Comparison of ENCODE assay signal across 8 cellular contexts in genomic region chr10:96089670-96090462, GRCh38. TPM values are rescaled to one million over a fixed set of nuclear protein-coding genes. Genes with fewer than 3 reads are reported as not detected.
A peak's percentile ranks its signal among the peaks of the same experiment; 100 is the strongest.
DNase-seq lines count a peak whose midpoint lies in the region; ATAC-seq and TF ChIP-seq lines count a peak whose summit lies in the region.

No MANE protein-coding gene starts in this region.

- TSS peak; percentile 81 for BruUV-seq in PC-3 (replicated peaks; lab: Mats Ljungman, UMichigan)

- H3K36me3 Mint-ChIP-seq in natural killer cell treated with Interleukin-12 subunit alpha and Interleukin-12 subunit beta and Interleukin-15 and Interleukin-18, amount 100 ng/mL, for 72 hours, result peaks cover 24% of the 10 kb centered on the region

- H3F3A ChIP-seq in PC-3 (ENCODE audit: low read length, unreplicated experiment), result no peaks in the 10 kb centered on the region

- H3K4me3 ChIP-seq in Jurkat, Clone E6-1 (ENCODE audit: low read length), result peak overlapping the region; percentile 77
- H3K4me3 ChIP-seq in PC-3 (ENCODE audit: low read length) (peak overlapping the region; percentile 83), subcutaneous abdominal adipose tissue (ENCODE audit: low read depth in 1 of 5, low read length in 5 of 5) (peak overlapping the region; percentile 88 to 99 (median 92))

- no peaks in the 10 kb centered on the region for H3K9me2 ChIP-seq in PC-3 (replicated peaks; ENCODE audit: low read length)

- peaks cover 20% of the 10 kb centered on the region for H3K27me3 ChIP-seq in PC-3 (ENCODE audit: low read length)
- H3K27me3 ChIP-seq in subcutaneous abdominal adipose tissue (ENCODE audit: control insufficient read depth in 5 of 5, insufficient read depth in 4 of 5, low read length in 5 of 5), result peaks cover 11 to 18% (median 16%) of the 10 kb centered on the region in 5 donors

- intact Hi-C loops in PC-3 (cut with micrococcal nuclease), result loop anchor here (1.0 to 2.0 kb wide), 2 partner anchors 40 to 45 kb away; partner anchors contain the start of gene ZNF518A

- H3K4me1 Mint-ChIP-seq in natural killer cell treated with Interleukin-12 subunit alpha and Interleukin-12 subunit beta and Interleukin-15 and Interleukin-18, amount 100 ng/mL, for 72 hours (ENCODE audit: low read depth in 2 of 2), result peaks cover 4 to 10% of the 10 kb centered on the region in 2 donors

- DNase-seq in DMS53 (lab: John Stamatoyannopoulos, UW), result peak; percentile 99
- peak; percentile 90 for DNase-seq in Jurkat, Clone E6-1 (ENCODE audit: low read depth, low spot score)
- DNase-seq in PC-3, result peak; percentile 85
- peak; percentile 91 for DNase-seq in activated T-cell treated with anti-CD3 and anti-CD28 coated beads, Interleukin-2, amount 50 U/mL, for 1 hour
- DNase-seq in natural killer cell treated with Interleukin-12 subunit alpha and Interleukin-12 subunit beta and Interleukin-15 and Interleukin-18, amount 100 ng/mL, for 72 hours (ENCODE audit: low spot score), result peak; percentile 96

- no peaks in the 10 kb centered on the region for H3K79me2 ChIP-seq in PC-3 (ENCODE audit: low read length)

- ATAC-seq in GM21619 (IDR thresholded peaks at IDR 0.05; ENCODE audit: unreplicated experiment) (peak; percentile 91), PC-3 (peak; percentile 94), esophagus mucosa (peak; percentile 97)
- ATAC-seq in natural killer cell treated with Interleukin-12 subunit alpha and Interleukin-12 subunit beta and Interleukin-15 and Interleukin-18, amount 100 ng/mL, for 72 hours, result peak; percentile 95 to 97

- peak overlapping the region; percentile 98 for H3K27ac Mint-ChIP-seq in natural killer cell treated with Interleukin-12 subunit alpha and Interleukin-12 subunit beta and Interleukin-15 and Interleukin-18, amount 100 ng/mL, for 72 hours

- peaks cover 19 to 26% of the 10 kb centered on the region in 2 donors for H3K27me3 Mint-ChIP-seq in natural killer cell treated with Interleukin-12 subunit alpha and Interleukin-12 subunit beta and Interleukin-15 and Interleukin-18, amount 100 ng/mL, for 72 hours

- H2AFZ ChIP-seq in PC-3 (ENCODE audit: low read length), result peak overlapping the region; percentile 99

- H3K36me3 ChIP-seq in PC-3 (ENCODE audit: low read depth, low read length) (no peaks in the 10 kb centered on the region), subcutaneous abdominal adipose tissue (ENCODE audit: control insufficient read depth in 5 of 5, insufficient read depth in 5 of 5, low read length in 5 of 5) (peaks cover 0 to 6% (median 0%) of the 10 kb centered on the region in 5 donors)

- POLR2A ChIA-PET in PC-3 (lab: Charles Lee; ENCODE audit: unreplicated experiment), result interaction anchor here (0.7 kb wide), 1 partner anchor 40 kb away, joined by 4 read pairs; no protein-coding TSS in a partner anchor

- peaks cover 2% of the 10 kb centered on the region for H3K9me3 Mint-ChIP-seq in natural killer cell treated with Interleukin-12 subunit alpha and Interleukin-12 subunit beta and Interleukin-15 and Interleukin-18, amount 100 ng/mL, for 72 hours

- no peaks in the 10 kb centered on the region for H3K9me3 ChIP-seq in PC-3 (ENCODE audit: low read length)
- H3K9me3 ChIP-seq in subcutaneous abdominal adipose tissue (ENCODE audit: control insufficient read depth in 5 of 5, low read length in 5 of 5), result peaks cover 0 to 4% (median 3%) of the 10 kb centered on the region in 5 donors

- peak overlapping the region; percentile 94 for H3K9ac ChIP-seq in PC-3 (ENCODE audit: low read length)
- peak overlapping the region; percentile 71 to 99 (median 94) for H3K9ac ChIP-seq in subcutaneous abdominal adipose tissue (ENCODE audit: low read length in 5 of 5)

- H3K4me2 ChIP-seq in PC-3 (ENCODE audit: low read length), result peak overlapping the region; percentile 98

- TF ChIP-seq CTCF in PC-3 (conservative IDR thresholded peaks at IDR 0.05; ENCODE audit: low read depth, low read length), result no peak

- no peaks in the 10 kb centered on the region for H4K20me1 ChIP-seq in PC-3 (ENCODE audit: low read length)

- CTCF ChIA-PET in PC-3 (lab: Charles Lee), result no interaction called here

- H3K4me1 ChIP-seq in PC-3 (ENCODE audit: insufficient read depth, low read length) (peaks cover 13% of the 10 kb centered on the region), subcutaneous abdominal adipose tissue (ENCODE audit: control insufficient read depth in 5 of 5, insufficient read depth in 5 of 5, low read length in 5 of 5) (peaks cover 0 to 12% (median 11%) of the 10 kb centered on the region in 5 donors)

- peak overlapping the region; percentile 91 for H3K4me3 Mint-ChIP-seq in natural killer cell treated with Interleukin-12 subunit alpha and Interleukin-12 subunit beta and Interleukin-15 and Interleukin-18, amount 100 ng/mL, for 72 hours

- peak overlapping the region; percentile 92 for H3K27ac ChIP-seq in PC-3 (ENCODE audit: low read length)
- peak overlapping the region; percentile 95 for H3K27ac ChIP-seq in subcutaneous abdominal adipose tissue (ENCODE audit: low read depth, low read length)

RNA-seq across cellular contexts. Expression of gene ZNF518A, which starts 40.2 kb away (rescaled TPM):
- 11.9 TPM for polyA plus RNA-seq in Jurkat, Clone E6-1 (2012; ENCODE audit: insufficient read depth, insufficient read length)
- total RNA-seq in PC-3 (2014; rRNA removed) (0.69 TPM in 2 replicates), esophagus mucosa (11.6 TPM)
- total RNA-seq in natural killer cell treated with Interleukin-12 subunit alpha and Interleukin-12 subunit beta and Interleukin-15 and Interleukin-18, amount 100 ng/mL, for 72 hours, result 10 to 100 TPM; 21.1 to 27.7 TPM

RNA-seq across cellular contexts. Expression of gene CCNJ, which starts 46.5 kb away (rescaled TPM):
- 8.8 TPM for polyA plus RNA-seq in Jurkat, Clone E6-1 (2012; ENCODE audit: insufficient read depth, insufficient read length)
- total RNA-seq in PC-3 (2014; rRNA removed), result 3.2 and 3.9 TPM in 2 replicates
- total RNA-seq in esophagus mucosa, result 2.4 TPM
- total RNA-seq in natural killer cell treated with Interleukin-12 subunit alpha and Interleukin-12 subunit beta and Interleukin-15 and Interleukin-18, amount 100 ng/mL, for 72 hours, result 10 to 100 TPM; 12.1 to 14.2 TPM

Comparison
In these comparisons a context has a peak if more than half of its experiments do, and no peak if none do; other contexts are left out.
1. Peak in every context shown above with its lines: DNase-seq, ATAC-seq, H3K4me3 ChIP-seq and H3K27ac ChIP-seq.